In the genomic region with DNA sequence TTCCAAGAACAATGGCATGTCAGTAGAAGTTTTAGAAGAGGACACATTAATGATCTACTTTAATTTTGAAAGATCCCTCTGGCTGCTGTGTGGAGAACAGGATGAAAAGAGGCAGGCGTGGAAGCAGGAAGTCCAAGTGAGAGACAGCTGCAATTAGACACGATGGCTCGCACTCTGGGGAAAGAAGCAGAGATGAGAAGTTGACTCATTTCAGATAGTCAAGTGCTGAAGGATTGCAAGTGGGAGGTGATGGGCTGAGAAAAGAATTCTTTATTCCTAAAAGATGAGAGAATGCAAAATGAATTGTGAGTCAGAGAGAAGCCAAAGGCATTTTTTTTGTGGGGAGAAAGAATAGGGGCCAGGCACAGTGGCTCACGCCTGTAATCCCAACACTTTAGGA, we compare ENCODE assay signal across 16 cellular contexts. TPM values are rescaled to one million over a fixed set of nuclear protein-coding genes. Genes with fewer than 3 reads are reported as not detected.
DNase-seq lines count a peak whose midpoint lies in the region; FAIRE-seq and TF ChIP-seq lines count a peak whose summit lies in the region.
"Had no signal": no experiment of that assay in that cellular context is flagged by ENCODE, and none has a peak within 500 bp of the region (broad histone marks: within the 10 kb centered on the region; RNA-seq: fewer than 3 reads in every experiment).

No MANE protein-coding gene starts in this region.

- H3K4me3 ChIP-seq in osteoblast (ENCODE audit: insufficient read depth, low read length), result no peak overlapping the region
- H3K4me3 ChIP-seq: BLaER1 treated with 17β-estradiol and CSF1 and Interleukin-3, amounts not matched to agents 10 nM and 100 nM; right atrium auricular region; upper lobe of left lung had no signal

- no peaks in the 10 kb centered on the region for H3K36me3 ChIP-seq in osteoblast (ENCODE audit: insufficient read depth, low read length)
- H3K36me3 ChIP-seq: BLaER1 treated with 17β-estradiol and CSF1 and Interleukin-3, amounts not matched to agents 10 nM and 100 nM; right atrium auricular region; upper lobe of left lung had no signal

- no peak for TF ChIP-seq CTCF in osteoblast (IDR thresholded peaks at IDR 0.05; ENCODE audit: extremely low read depth, low read depth, low read length)

- no peaks in the 10 kb centered on the region for H4K20me1 ChIP-seq in osteoblast (ENCODE audit: insufficient read depth, low read length)
- H4K20me1 ChIP-seq: BLaER1 treated with 17β-estradiol and CSF1 and Interleukin-3, amounts not matched to agents 10 nM and 100 nM had no signal

- no peaks in the 10 kb centered on the region for H3K79me2 ChIP-seq in osteoblast (ENCODE audit: insufficient read depth, low read length)

- peak overlapping the region; percentile 58 for H2AFZ ChIP-seq in osteoblast (ENCODE audit: low read length)

- DNase-seq in GM03348 (ENCODE audit: low spot score), result peak; percentile 63
- peak; percentile 3 for DNase-seq in RCC 7860 (ENCODE audit: low spot score)
- DNase-seq in epithelial cell of prostate (ENCODE audit: low read depth, low spot score), result peak; percentile 22
- peak; percentile 52 for DNase-seq in osteoblast (ENCODE audit: insufficient read length, low spot score, missing footprints)
- no peak for DNase-seq in T-helper 2 cell
- DNase-seq in NCI-H1694 (lab: John Stamatoyannopoulos, UW), result no peak
- no peak for DNase-seq in epidermal melanocyte (ENCODE audit: insufficient read length, low spot score)
- no peak for DNase-seq in activated naive CD4-positive, alpha-beta T cell (lab: John Stamatoyannopoulos, UW)
- DNase-seq: naive thymus-derived CD8-positive, alpha-beta T cell; SHP77; stimulated activated CD4-positive, alpha-beta T cell treated with anti-CD3 and anti-CD28 coated beads, Interleukin-2, amount 100 ng/mL, for 48 hours had no signal

- peaks cover 7% of the 10 kb centered on the region for H3K4me1 ChIP-seq in osteoblast (ENCODE audit: insufficient read depth, low read length)
- H3K4me1 ChIP-seq: right atrium auricular region had no signal

- H3K9me3 ChIP-seq in osteoblast (ENCODE audit: low read depth, low read length), result no peaks in the 10 kb centered on the region
- H3K9me3 ChIP-seq: BLaER1 treated with 17β-estradiol and CSF1 and Interleukin-3, amounts not matched to agents 10 nM and 100 nM; right atrium auricular region; upper lobe of left lung had no signal

- H3K4me2 ChIP-seq in osteoblast (ENCODE audit: insufficient read depth, low read length), result peak overlapping the region; percentile 19

- FAIRE-seq in RCC 7860 (lab: Jason Lieb, UNC), result no peak
- FAIRE-seq: GM18507 had no signal

- no peaks in the 10 kb centered on the region for H3K27me3 ChIP-seq in osteoblast (ENCODE audit: insufficient read depth, low read length)
- H3K27me3 ChIP-seq: BLaER1 treated with 17β-estradiol and CSF1 and Interleukin-3, amounts not matched to agents 10 nM and 100 nM; right atrium auricular region; upper lobe of left lung had no signal

- H3K27ac ChIP-seq in epithelial cell of prostate (peak overlapping the region; percentile 88), osteoblast (ENCODE audit: low read depth, low read length) (peak overlapping the region; percentile 40)
- H3K27ac ChIP-seq: right atrium auricular region, upper lobe of left lung had no signal

RNA-seq across cellular contexts. Expression of gene RXFP1, which starts 16.5 kb away (rescaled TPM):
- not detected in 2 replicates for total RNA-seq in osteoblast
- total RNA-seq: glomerular endothelial cell; naive thymus-derived CD8-positive, alpha-beta T cell; right atrium auricular region had no signal

Comparison
In these comparisons a context has a peak if more than half of its experiments do, and no peak if none do; other contexts are left out.
1. DNase-seq: peak in GM03348 (single experiment), RCC 7860 (single experiment), epithelial cell of prostate (single experiment) and osteoblast (single experiment); none in T-helper 2 cell (0 of 5), NCI-H1694 (single experiment), epidermal melanocyte (single experiment) and activated naive CD4-positive, alpha-beta T cell (0 of 4).